ENCODE assay signal across 9 cellular contexts in the genomic region with DNA sequence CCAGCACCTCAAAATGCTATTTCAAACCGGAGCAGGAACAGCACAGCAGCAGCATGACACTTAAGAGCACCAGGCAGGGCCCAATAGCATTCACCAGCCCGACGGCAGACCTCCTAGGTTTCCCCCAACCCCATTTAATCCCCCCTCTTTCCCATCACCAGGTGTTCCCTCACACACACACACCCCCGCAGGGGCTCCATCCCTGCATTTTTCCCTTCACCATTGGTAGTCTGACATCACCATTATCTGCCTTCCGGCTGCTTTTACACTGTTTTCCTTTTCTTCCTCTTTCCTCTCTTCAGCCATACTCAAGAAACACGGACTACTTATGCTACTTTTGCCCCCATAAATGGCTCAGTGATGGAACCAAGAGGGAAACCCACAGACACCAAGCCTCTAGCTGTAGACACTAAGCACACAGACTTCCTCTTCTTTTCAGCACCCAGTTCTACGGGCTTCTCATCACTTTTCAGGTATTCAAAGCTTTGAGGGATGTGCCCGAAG.
DNase-seq lines count a peak whose midpoint lies in the region; FAIRE-seq and TF ChIP-seq lines count a peak whose summit lies in the region.
"Had no signal": no experiment of that assay in that cellular context is flagged by ENCODE, and none has a peak within 500 bp of the region (broad histone marks: within the 10 kb centered on the region; RNA-seq: fewer than 3 reads in every experiment).

No MANE protein-coding gene starts in this region.

- H3K9me3 ChIP-seq in fibroblast of lung (ENCODE audit: control insufficient read depth, insufficient read depth, low read depth, low read length): no peaks in the 10 kb centered on the region
- H3K9me3 ChIP-seq in parathyroid adenoma (ENCODE audit: control insufficient read depth, low read length): no peaks in the 10 kb centered on the region

- TF ChIP-seq CTCF in fibroblast of lung (conservative IDR thresholded peaks at IDR 0.05 in 1 of 2, IDR thresholded peaks at IDR 0.05 in 1 of 2; ENCODE audit: low read depth in 1 of 2, low read length in 2 of 2) (no peak), parathyroid adenoma (IDR thresholded peaks at IDR 0.05) (no peak)

- FAIRE-seq in GM19239 (lab: Jason Lieb, UNC): peak; percentile 75
- FAIRE-seq in H54 (lab: Jason Lieb, UNC): no peak
- FAIRE-seq: colon had no signal

- peak overlapping the region; percentile 72 to 87 (median 76) for H3K4me3 ChIP-seq in fibroblast of lung (replicated peaks in 1 of 4; ENCODE audit: control extremely low read depth in 1 of 4, insufficient read depth in 1 of 4, low read depth in 3 of 4, low read length in 4 of 4)
- peak overlapping the region; percentile 99 for H3K4me3 ChIP-seq in parathyroid adenoma (ENCODE audit: low read depth, low read length)

- H3K27ac ChIP-seq in fibroblast of lung (ENCODE audit: insufficient read depth, low read length) (no peak overlapping the region), parathyroid adenoma (peak overlapping the region; percentile 91)

- peaks cover 3% of the 10 kb centered on the region for H3K27me3 ChIP-seq in fibroblast of lung (ENCODE audit: control insufficient read depth, insufficient read depth, low read length)
- no peaks in the 10 kb centered on the region for H3K27me3 ChIP-seq in parathyroid adenoma (ENCODE audit: control insufficient read depth, insufficient read depth, low read length)

- DNase-seq in GM19239 (ENCODE audit: insufficient read length, low spot score): no peak
- DNase-seq in RPMI8226: peak; percentile 20
- peak in 1 of 2 donors; percentile 25 for DNase-seq in fibroblast of lung (ENCODE audit: low read depth in 2 of 2)
- no peak for DNase-seq in NCI-H2081 treated with DMSO at 0.1 percent for 48 hours (lab: John Stamatoyannopoulos, UW)
- no peak for DNase-seq in H54 (ENCODE audit: insufficient read length, low spot score)
- DNase-seq in epidermal melanocyte (ENCODE audit: insufficient read length, low spot score): no peak
- DNase-seq in HK-2 (ENCODE audit: unreplicated experiment): no peak

- H3K36me3 ChIP-seq in fibroblast of lung (ENCODE audit: control insufficient read depth, insufficient read depth, low read length) (no peaks in the 10 kb centered on the region), parathyroid adenoma (ENCODE audit: control insufficient read depth, insufficient read depth, low read length) (no peaks in the 10 kb centered on the region)

- H3K9ac ChIP-seq in fibroblast of lung (ENCODE audit: insufficient read depth, low read length) (no peak overlapping the region), parathyroid adenoma (peak overlapping the region; percentile 54)

- H3K79me2 ChIP-seq in fibroblast of lung (ENCODE audit: control insufficient read depth, insufficient read depth, low read length) (no peaks in the 10 kb centered on the region), parathyroid adenoma (peaks cover 77% of the 10 kb centered on the region)

- peaks cover 2% of the 10 kb centered on the region for H3K4me1 ChIP-seq in fibroblast of lung (ENCODE audit: control insufficient read depth, extremely low read depth, insufficient read depth, low read length)
- peaks cover 21% of the 10 kb centered on the region for H3K4me1 ChIP-seq in parathyroid adenoma

- H2AFZ ChIP-seq in fibroblast of lung (ENCODE audit: low read length): peak overlapping the region; percentile 24
- peak overlapping the region; percentile 5 for H2AFZ ChIP-seq in parathyroid adenoma

- H4K20me1 ChIP-seq in fibroblast of lung (ENCODE audit: control insufficient read depth, extremely low read depth, insufficient read depth, low read length): no peaks in the 10 kb centered on the region

- no peak for TF ChIP-seq POLR2A in H54 (IDR thresholded peaks at IDR 0.05; ENCODE audit: low read depth, low read length)

- H3K4me2 ChIP-seq in fibroblast of lung (ENCODE audit: extremely low read depth, insufficient read depth, low read length) (peak overlapping the region; percentile 76), parathyroid adenoma (ENCODE audit: low read length) (peak overlapping the region; percentile 86)
